ENCODE assay signal across 8 cellular contexts in the genomic region with DNA sequence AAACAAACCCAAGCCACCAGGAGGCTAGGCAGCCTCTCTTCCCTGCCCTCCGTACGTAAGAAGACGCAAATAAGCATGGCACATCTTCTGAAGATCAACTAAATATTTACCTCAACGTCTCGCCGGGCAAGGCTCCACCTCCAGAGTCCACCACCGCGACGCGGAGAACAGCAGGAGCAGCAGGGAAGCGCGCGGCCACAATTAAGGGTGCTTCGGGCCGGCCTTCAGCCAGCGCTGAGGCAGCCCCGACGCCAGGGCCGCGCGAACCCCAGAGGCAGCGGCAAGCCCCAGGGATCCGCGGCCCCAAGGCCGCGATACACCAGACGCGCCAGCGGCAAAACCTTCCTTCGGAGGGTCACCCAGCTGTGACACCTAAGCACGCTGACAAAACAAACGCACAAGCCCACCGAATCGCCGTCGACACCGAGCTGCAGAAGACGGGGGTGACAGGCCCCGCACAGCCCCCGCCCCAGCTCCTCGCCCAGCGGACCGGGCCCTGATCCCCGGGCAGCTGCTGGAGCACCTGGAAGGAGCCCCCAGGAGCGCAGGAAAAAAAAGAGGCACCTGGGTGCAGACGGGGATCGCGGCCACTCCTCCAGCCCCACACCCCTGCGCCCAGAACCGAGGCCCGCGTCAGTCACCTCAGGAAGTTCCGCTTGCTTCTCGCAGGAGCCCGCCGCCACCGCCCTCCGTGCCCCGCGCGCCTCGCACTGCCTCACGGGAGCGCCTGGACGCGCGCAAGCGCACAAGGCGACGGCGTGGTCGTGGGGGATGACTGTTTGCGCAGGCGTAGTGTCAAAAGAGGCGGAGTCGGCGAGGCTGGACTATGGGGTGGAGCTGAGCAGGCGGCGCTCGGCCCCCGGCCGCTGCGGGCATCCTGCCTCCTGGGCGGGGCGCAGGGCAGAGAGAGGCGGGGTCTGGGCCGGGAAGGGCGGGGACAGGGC. TPM values are rescaled to one million over a fixed set of nuclear protein-coding genes. Genes with fewer than 3 reads are reported as not detected.
DNase-seq lines count a peak whose midpoint lies in the region; TF ChIP-seq lines count a peak whose summit lies in the region.

A gene with protein sequence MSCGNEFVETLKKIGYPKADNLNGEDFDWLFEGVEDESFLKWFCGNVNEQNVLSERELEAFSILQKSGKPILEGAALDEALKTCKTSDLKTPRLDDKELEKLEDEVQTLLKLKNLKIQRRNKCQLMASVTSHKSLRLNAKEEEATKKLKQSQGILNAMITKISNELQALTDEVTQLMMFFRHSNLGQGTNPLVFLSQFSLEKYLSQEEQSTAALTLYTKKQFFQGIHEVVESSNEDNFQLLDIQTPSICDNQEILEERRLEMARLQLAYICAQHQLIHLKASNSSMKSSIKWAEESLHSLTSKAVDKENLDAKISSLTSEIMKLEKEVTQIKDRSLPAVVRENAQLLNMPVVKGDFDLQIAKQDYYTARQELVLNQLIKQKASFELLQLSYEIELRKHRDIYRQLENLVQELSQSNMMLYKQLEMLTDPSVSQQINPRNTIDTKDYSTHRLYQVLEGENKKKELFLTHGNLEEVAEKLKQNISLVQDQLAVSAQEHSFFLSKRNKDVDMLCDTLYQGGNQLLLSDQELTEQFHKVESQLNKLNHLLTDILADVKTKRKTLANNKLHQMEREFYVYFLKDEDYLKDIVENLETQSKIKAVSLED (minus strand): TSS at position 712 of the 944 bp plus-strand sequence. CDS start 1,175 bp downstream, outside the sequence.
A gene (minus strand): TSS at position 712 of the 944 bp plus-strand sequence. CDS start 12,890 bp downstream, outside the sequence.

- H3K4me3 ChIP-seq in HAP-1 (peak within 1 kb of the TSS; percentile 85), MM.1S (ENCODE audit: low read length) (peak within 1 kb of the TSS; percentile 89), neutrophil (ENCODE audit: low read depth in 1 of 2, low read length in 1 of 2) (peak within 1 kb of the TSS; percentile 82 to 97)

- H3K9me3 ChIP-seq in HAP-1 (no peaks in the 10 kb centered on the region), MM.1S (replicated peaks; ENCODE audit: insufficient read depth, low read length) (no peaks in the 10 kb centered on the region), neutrophil (no peaks in the 10 kb centered on the region)

- peaks cover 14% of the 10 kb centered on the region for H3F3A ChIP-seq in MM.1S (ENCODE audit: insufficient read depth, low read length)

- H3K27ac ChIP-seq in MM.1S (ENCODE audit: low read length) (peak within 1 kb of the TSS; percentile 74), neutrophil (peak within 1 kb of the TSS; percentile 90)

- H3K27me3 ChIP-seq in HAP-1 (ENCODE audit: low read depth) (no peaks in the 10 kb centered on the region), MM.1S (replicated peaks; ENCODE audit: insufficient read depth, low read length) (no peaks in the 10 kb centered on the region), neutrophil (no peaks in the 10 kb centered on the region)

- H3K4me2 ChIP-seq in MM.1S (ENCODE audit: low read depth, low read length), result peak within 1 kb of the TSS; percentile 76

- H3K9me2 ChIP-seq in MM.1S (replicated peaks; ENCODE audit: insufficient read depth, low read length), result no peaks in the 10 kb centered on the region

- peak; percentile 96 for DNase-seq in G401 (ENCODE audit: low spot score)
- peak; percentile 96 to 99 for DNase-seq in HAP-1 (ENCODE audit: low spot score in 2 of 2)
- peak; percentile 98 for DNase-seq in MM.1S
- DNase-seq in SHP77 treated with DMSO at 0.1 percent for 48 hours (lab: John Stamatoyannopoulos, UW), result peak; percentile 36
- DNase-seq in activated gamma-delta T cell treated with anti-CD3 and anti-CD28 coated beads, Interleukin-2, amount 50 U/mL, for 16 hours (ENCODE audit: low read depth), result peak; percentile 98
- DNase-seq in foreskin melanocyte, result peak; percentile 90

- H4K20me1 ChIP-seq in MM.1S (ENCODE audit: insufficient read depth, low read length), result peaks cover 14% of the 10 kb centered on the region; the same call in 1 of the 2 replicates

- in situ Hi-C loops in G401 (cut with HindIII; ENCODE audit: low sequenced_read_pairs), result loop anchor here (10.0 kb wide), 3 partner anchors 63 to 213 kb away; no protein-coding TSS in a partner anchor
- in situ Hi-C loops in HAP-1 (cut with MboI; ENCODE audit: low sequenced_read_pairs), result no loop called here

- H3K4me1 ChIP-seq in HAP-1 (peaks cover 32% of the 10 kb centered on the region), MM.1S (ENCODE audit: low read length) (peaks cover 35% of the 10 kb centered on the region), neutrophil (ENCODE audit: control insufficient read depth in 1 of 2, insufficient read depth in 1 of 2, low read depth in 1 of 2, low read length in 1 of 2) (peaks cover 24 to 35% of the 10 kb centered on the region in 2 experiments)

- H2AFZ ChIP-seq in MM.1S (ENCODE audit: low read length), result peak within 1 kb of the TSS; percentile 71

- peak within 1 kb of the TSS; percentile 88 for H3K9ac ChIP-seq in MM.1S (ENCODE audit: low read length)

- H3K36me3 ChIP-seq in HAP-1 (replicated peaks) (peaks cover 12% of the 10 kb centered on the region), MM.1S (replicated peaks; ENCODE audit: insufficient read depth, low read length) (no peaks in the 10 kb centered on the region; the same call in 1 of the 2 replicates), neutrophil (peaks cover 2% of the 10 kb centered on the region)

- TF ChIP-seq CTCF in MM.1S (IDR thresholded peaks at IDR 0.05; ENCODE audit: low read length) (no peak), neutrophil (IDR thresholded peaks at IDR 0.05) (peak; percentile 51), subcutaneous adipose tissue (IDR thresholded peaks at IDR 0.05; ENCODE audit: low read depth) (no peak)

- peaks cover 50% of the 10 kb centered on the region for H3K79me2 ChIP-seq in MM.1S (ENCODE audit: low read length)

RNA-seq across cellular contexts. Expression of the first gene that starts in this region (rescaled TPM):
- 12.3 and 15.5 TPM in 2 replicates for total RNA-seq in G401 (2014; rRNA removed; shearing (Covaris generic))
- total RNA-seq in subcutaneous adipose tissue, result 10 to 100 TPM; 16.3 to 22.0 (median 17.3) TPM

RNA-seq across cellular contexts. Expression of the second gene that starts in this region (rescaled TPM):
- 0.17 and 0.49 TPM in 2 replicates for total RNA-seq in G401 (2014; rRNA removed; shearing (Covaris generic))
- total RNA-seq in subcutaneous adipose tissue, result 10 to 100 TPM in 2 of 4 donors, 1 to 10 TPM in 2; 2.6 to 10.6 (median 6.8) TPM

Comparison
In these comparisons a context has a peak if more than half of its experiments do, and no peak if none do; other contexts are left out.
1. Peak in every context shown above with its lines: DNase-seq, H3K4me3 ChIP-seq and H3K27ac ChIP-seq.
2. DNase-seq: peak in every context shown above with its lines; median percentile 98 in MM.1S; 98 in activated gamma-delta T cell treated with anti-CD3 and anti-CD28 coated beads, Interleukin-2, amount 50 U/mL, for 16 hours; 98 in HAP-1; 96 in G401; 90 in foreskin melanocyte; 36 in SHP77 treated with DMSO at 0.1 percent for 48 hours.